In genomic region chr4:82423245-82424054, GRCh38 we compare ENCODE assay signal across 10 cellular contexts. TPM values are rescaled to one million over a fixed set of nuclear protein-coding genes. Genes with fewer than 3 reads are reported as not detected.
DNase-seq lines count a peak whose midpoint lies in the region; ATAC-seq, FAIRE-seq and TF ChIP-seq lines count a peak whose summit lies in the region.
"Had no signal": no experiment of that assay in that cellular context is flagged by ENCODE, and none has a peak within 500 bp of the region (broad histone marks: within the 10 kb centered on the region; RNA-seq: fewer than 3 reads in every experiment).

No MANE protein-coding gene starts in this region.

- CTCF ChIA-PET in HepG2 (lab: Yijun Ruan, JAX; ENCODE audit: low intra/inter-chr PET ratio, low total read pairs) = no interaction called here
- CTCF ChIA-PET in RWPE1 (lab: Yijun Ruan, JAX) = no interaction called here

- H3K27me3 ChIP-seq in HepG2 (ENCODE audit: control insufficient read depth in 1 of 2, insufficient read depth in 2 of 2, low read length in 2 of 2) = no peaks in the 10 kb centered on the region; a peak in 1 of 5 replicates
- no peaks in the 10 kb centered on the region for H3K27me3 ChIP-seq in right lobe of liver

- no peak for TF ChIP-seq RAD21 in HepG2 (CRISPR knock-in tag; IDR thresholded peaks at IDR 0.05)

- TF ChIP-seq CTCF in HepG2 (CRISPR knock-in tag; IDR thresholded peaks at IDR 0.05) = no peak
- no peak for TF ChIP-seq CTCF in right lobe of liver (IDR thresholded peaks at IDR 0.05)
- no peak for TF ChIP-seq CTCF in RWPE1 (conservative IDR thresholded peaks at IDR 0.05; ENCODE audit: low read depth)
- TF ChIP-seq CTCF in fibroblast of mammary gland (conservative IDR thresholded peaks at IDR 0.05; ENCODE audit: control insufficient read depth, insufficient read depth, low read depth, low read length) = no peak

- TF ChIP-seq EP300 in HepG2 (IDR thresholded peaks at IDR 0.05; ENCODE audit: low read depth in 2 of 2, low read length in 2 of 2) = no peak
- no peak for TF ChIP-seq EP300 in HepG2 (CRISPR knock-in tag; IDR thresholded peaks at IDR 0.05; ENCODE audit: borderline replicate concordance)

- no peak overlapping the region for H3K4me3 ChIP-seq in HepG2 (replicated peaks in 1 of 3; ENCODE audit: insufficient read depth in 1 of 3, low read depth in 2 of 3, low read length in 3 of 3)
- H3K4me3 ChIP-seq in right lobe of liver = no peak overlapping the region
- H3K4me3 ChIP-seq in fibroblast of mammary gland (ENCODE audit: control insufficient read depth, low read depth, low read length) = no peak overlapping the region

- in situ Hi-C loops in HepG2 (cut with HindIII; ENCODE audit: extremely low pct_ligation_motif_present, low pct_unique_long_range_greater_than_20kb) = no loop called here

- no peak for FAIRE-seq in HepG2 (lab: Jason Lieb, UNC)

- no peaks in the 10 kb centered on the region for H3K9me3 Mint-ChIP-seq in activated CD4-positive, alpha-beta T cell treated with anti-CD3 and anti-CD28 coated beads, Interleukin-2, amount 10 ng/mL, durations not matched to agents 24 days and 14 days

- H3K79me2 ChIP-seq in HepG2 (ENCODE audit: insufficient read depth, low read length) = peaks cover 30% of the 10 kb centered on the region

- H3K9me3 ChIP-seq in HepG2 (ENCODE audit: low read length) (no peaks in the 10 kb centered on the region), right lobe of liver (no peaks in the 10 kb centered on the region)

- H3K36me3 ChIP-seq in HepG2 (replicated peaks in 1 of 2; ENCODE audit: control insufficient read depth in 1 of 2, insufficient read depth in 2 of 2, low read length in 2 of 2) = peaks cover 5 to 35% of the 10 kb centered on the region in 2 experiments; a peak in 4 of 5 replicates
- H3K36me3 ChIP-seq in right lobe of liver = peaks cover 7 to 46% (median 32%) of the 10 kb centered on the region in 4 donors

- ATAC-seq in HepG2 (peak; percentile 2; the same call in 1 of the 3 replicates), right lobe of liver (no peak), HG02973 (IDR thresholded peaks at IDR 0.05; ENCODE audit: unreplicated experiment) (no peak)

- peaks cover 58% of the 10 kb centered on the region for H4K20me1 ChIP-seq in HepG2 (ENCODE audit: insufficient read depth, low read length)

- no peak overlapping the region for H3K4me2 ChIP-seq in HepG2 (ENCODE audit: low read depth, low read length)

- peak; percentile 18 to 39; a peak in 3 of 4 replicates for TF ChIP-seq POLR2A in HepG2 (IDR thresholded peaks at IDR 0.05; ENCODE audit: insufficient read depth in 1 of 2, low read depth in 2 of 2, low read length in 2 of 2)
- TF ChIP-seq POLR2A in right lobe of liver (IDR thresholded peaks at IDR 0.05) = no peak

- peaks cover 38% of the 10 kb centered on the region for H3K4me1 Mint-ChIP-seq in activated CD4-positive, alpha-beta T cell treated with anti-CD3 and anti-CD28 coated beads, Interleukin-2, amount 10 ng/mL, durations not matched to agents 24 days and 14 days

- no peak overlapping the region for H3K9ac ChIP-seq in HepG2 (ENCODE audit: insufficient read depth, low read depth, low read length)

- POLR2A ChIA-PET in HepG2 (lab: Yijun Ruan, JAX) (interaction anchor here (1.4 kb wide), 1 partner anchor 28 kb away, joined by 3 read pairs; no protein-coding TSS in a partner anchor), RWPE1 (lab: Yijun Ruan, JAX; ENCODE audit: low non-redundant PET) (no interaction called here)

- no peak for DNase-seq in HepG2 (ENCODE audit: low spot score)
- no peak for DNase-seq in right lobe of liver
- peak; percentile 23 for DNase-seq in RWPE1 (ENCODE audit: low spot score)
- DNase-seq in fibroblast of mammary gland (ENCODE audit: low read depth) = peak; percentile 61
- DNase-seq in hypothalamus (lab: John Stamatoyannopoulos, UW) = no peak
- no peak for DNase-seq in NCI-H2227 treated with DMSO at 0.1 percent for 48 hours (lab: John Stamatoyannopoulos, UW)
- DNase-seq in activated CD4-positive, alpha-beta T cell treated with anti-CD3 and anti-CD28 coated beads, Interleukin-2, amount 10 ng/mL, durations not matched to agents 24 days and 14 days = no peak
- DNase-seq: activated CD4-positive, CD25-positive, alpha-beta regulatory T cell treated with anti-CD3 and anti-CD28 coated beads, Interleukin-2, amount 50 U/mL, for 72 hours had no signal

- BruUV-seq in HepG2 (replicated peaks; lab: Mats Ljungman, UMichigan) = no TSS peak

- H3K4me1 ChIP-seq in HepG2 (ENCODE audit: insufficient read depth, low read length) (peaks cover 26% of the 10 kb centered on the region), right lobe of liver (peaks cover 0 to 17% (median 6%) of the 10 kb centered on the region in 4 donors)

- H3K36me3 Mint-ChIP-seq in activated CD4-positive, alpha-beta T cell treated with anti-CD3 and anti-CD28 coated beads, Interleukin-2, amount 10 ng/mL, durations not matched to agents 24 days and 14 days (ENCODE audit: low read depth) = peaks cover 62% of the 10 kb centered on the region

- no peak overlapping the region for H3K27ac Mint-ChIP-seq in activated CD4-positive, alpha-beta T cell treated with anti-CD3 and anti-CD28 coated beads, Interleukin-2, amount 10 ng/mL, durations not matched to agents 24 days and 14 days

- intact Hi-C loops in HepG2 (cut with micrococcal nuclease; ENCODE audit: unreplicated experiment) = no loop called here
- intact Hi-C loops in right lobe of liver (cut with DNase I) = loop anchor here in 1 of 2 donors (10.0 kb wide), 1 partner anchor 49 kb away; the partner anchor contains the start of gene HNRNPD
- intact Hi-C loops in activated CD4-positive, alpha-beta T cell treated with anti-CD3 and anti-CD28 coated beads, Interleukin-2, amount 10 ng/mL, durations not matched to agents 24 days and 14 days (cut with micrococcal nuclease) = no loop called here

- H3K27me3 Mint-ChIP-seq in activated CD4-positive, alpha-beta T cell treated with anti-CD3 and anti-CD28 coated beads, Interleukin-2, amount 10 ng/mL, durations not matched to agents 24 days and 14 days = peaks cover 1% of the 10 kb centered on the region

- 88% methylated on average over 7 of the region's 7 CpGs for WGBS in HepG2 (ENCODE audit: low lambda C conversion rate)
- 80% methylated on average over 7 of the region's 7 CpGs for WGBS in right lobe of liver (ENCODE audit: insufficient coverage, low coverage, low lambda C conversion rate, missing lambda C conversion rate)

- H3K27ac ChIP-seq in HepG2 (ENCODE audit: extremely low read length, insufficient read depth, low read length) = no peak overlapping the region
- H3K27ac ChIP-seq in right lobe of liver = no peak overlapping the region
- H3K27ac ChIP-seq in RWPE1 = no peak overlapping the region
- H3K27ac ChIP-seq: C4-2B had no signal

- H3K4me3 Mint-ChIP-seq in activated CD4-positive, alpha-beta T cell treated with anti-CD3 and anti-CD28 coated beads, Interleukin-2, amount 10 ng/mL, durations not matched to agents 24 days and 14 days = no peak overlapping the region

- no peak overlapping the region for H2AFZ ChIP-seq in HepG2 (ENCODE audit: low read length)

RNA-seq across cellular contexts. Expression of gene HNRNPDL, which starts 6.8 kb away (rescaled TPM):
- total RNA-seq in HepG2 (2016; rRNA removed; fragmentation: Illumina TruSeq; extraction: Trizol) (414 and 452 TPM in 2 replicates), right lobe of liver (10 to 100 TPM; 43.0 to 55.0 (median 52.4) TPM)
- total RNA-seq in HepG2 (2016; cell fraction: cytosol; rRNA removed; fragmentation: Illumina TruSeq; extraction: Trizol; ENCODE audit: low read depth) = 143 and 144 TPM in 2 replicates
- 427 and 432 TPM in 2 replicates for total RNA-seq in HepG2 (2016; cell fraction: insoluble cytoplasmic fraction; rRNA removed; fragmentation: Illumina TruSeq; extraction: Trizol)
- total RNA-seq in HepG2 (2016; cell fraction: membrane; rRNA removed; fragmentation: Illumina TruSeq; extraction: Trizol) = 232 and 236 TPM in 2 replicates
- total RNA-seq in HepG2 (2016; cell fraction: nucleus; rRNA removed; fragmentation: Illumina TruSeq; extraction: Trizol) = 243 and 271 TPM in 2 replicates
- polyA plus RNA-seq in HepG2 (2011; rRNA removed) = 139 and 167 TPM in 2 replicates
- polyA plus RNA-seq in HepG2 (2011; cell fraction: cytosol; rRNA removed) = 73.1 and 91.3 TPM in 2 replicates
- polyA plus RNA-seq in HepG2 (2011; cell fraction: nucleus; rRNA removed) = 345 and 410 TPM in 2 replicates
- polyA plus RNA-seq in HepG2 (2012) = 216 and 256 TPM in 2 replicates
- 139 and 159 TPM in 2 replicates for polyA plus RNA-seq in HepG2 (2016; cell fraction: cytosol; fragmentation: Illumina TruSeq; extraction: Trizol; ENCODE audit: low read depth)
- polyA plus RNA-seq in HepG2 (2016; cell fraction: insoluble cytoplasmic fraction; fragmentation: Illumina TruSeq; extraction: Trizol; ENCODE audit: low read depth) = 561 and 571 TPM in 2 replicates
- 206 and 210 TPM in 2 replicates for polyA plus RNA-seq in HepG2 (2016; cell fraction: membrane; fragmentation: Illumina TruSeq; extraction: Trizol; ENCODE audit: low read depth)
- 560 and 581 TPM in 2 replicates for polyA plus RNA-seq in HepG2 (2016; cell fraction: nucleus; fragmentation: Illumina TruSeq; extraction: Trizol; ENCODE audit: insufficient read depth, low read depth)
- 13.6 and 13.9 TPM in 2 replicates for polyA minus RNA-seq in HepG2 (2011; rRNA and poly(A)+ RNA removed; ENCODE audit: low replicate concordance)
- 39.4 and 44.4 TPM in 2 replicates for polyA minus RNA-seq in HepG2 (2011; cell fraction: cytosol; rRNA and poly(A)+ RNA removed)
- 222 and 229 TPM in 2 replicates for polyA minus RNA-seq in HepG2 (2011; cell fraction: nucleus; rRNA and poly(A)+ RNA removed)
- total RNA-seq in activated CD4-positive, alpha-beta T cell treated with anti-CD3 and anti-CD28 coated beads, Interleukin-2, amount 10 ng/mL, durations not matched to agents 24 days and 14 days = 488 and 490 TPM in 2 replicates

RNA-seq across cellular contexts. Expression of gene ENOPH1, which starts 6.9 kb away (rescaled TPM):
- total RNA-seq in HepG2 (2016; rRNA removed; fragmentation: Illumina TruSeq; extraction: Trizol) (64.3 and 80.0 TPM in 2 replicates), right lobe of liver (10 to 100 TPM in 3 of 6 experiments, 1 to 10 TPM in 3; 8.2 to 18.9 (median 9.9) TPM)
- 8.7 and 10.0 TPM in 2 replicates for total RNA-seq in HepG2 (2016; cell fraction: cytosol; rRNA removed; fragmentation: Illumina TruSeq; extraction: Trizol; ENCODE audit: low read depth)
- total RNA-seq in HepG2 (2016; cell fraction: insoluble cytoplasmic fraction; rRNA removed; fragmentation: Illumina TruSeq; extraction: Trizol) = 60.9 and 87.4 TPM in 2 replicates
- 29.1 and 30.2 TPM in 2 replicates for total RNA-seq in HepG2 (2016; cell fraction: membrane; rRNA removed; fragmentation: Illumina TruSeq; extraction: Trizol)
- total RNA-seq in HepG2 (2016; cell fraction: nucleus; rRNA removed; fragmentation: Illumina TruSeq; extraction: Trizol) = 33.0 and 36.6 TPM in 2 replicates
- polyA plus RNA-seq in HepG2 (2011; rRNA removed) = 14.2 and 15.5 TPM in 2 replicates
- 11.8 and 14.5 TPM in 2 replicates for polyA plus RNA-seq in HepG2 (2011; cell fraction: cytosol; rRNA removed)
- 5.0 and 6.3 TPM in 2 replicates for polyA plus RNA-seq in HepG2 (2011; cell fraction: nucleus; rRNA removed)
- 32.4 and 38.2 TPM in 2 replicates for polyA plus RNA-seq in HepG2 (2012)
- 8.3 and 10.4 TPM in 2 replicates for polyA plus RNA-seq in HepG2 (2016; cell fraction: cytosol; fragmentation: Illumina TruSeq; extraction: Trizol; ENCODE audit: low read depth)
- polyA plus RNA-seq in HepG2 (2016; cell fraction: insoluble cytoplasmic fraction; fragmentation: Illumina TruSeq; extraction: Trizol; ENCODE audit: low read depth) = 106 and 112 TPM in 2 replicates
- polyA plus RNA-seq in HepG2 (2016; cell fraction: membrane; fragmentation: Illumina TruSeq; extraction: Trizol; ENCODE audit: low read depth) = 27.5 and 27.7 TPM in 2 replicates
- 48.1 and 48.2 TPM in 2 replicates for polyA plus RNA-seq in HepG2 (2016; cell fraction: nucleus; fragmentation: Illumina TruSeq; extraction: Trizol; ENCODE audit: insufficient read depth, low read depth)
- polyA minus RNA-seq in HepG2 (2011; rRNA and poly(A)+ RNA removed; ENCODE audit: low replicate concordance) = 5.7 and 11.9 TPM in 2 replicates
- 8.7 and 9.1 TPM in 2 replicates for polyA minus RNA-seq in HepG2 (2011; cell fraction: cytosol; rRNA and poly(A)+ RNA removed)
- polyA minus RNA-seq in HepG2 (2011; cell fraction: nucleus; rRNA and poly(A)+ RNA removed) = 11.1 and 11.8 TPM in 2 replicates
- total RNA-seq in activated CD4-positive, alpha-beta T cell treated with anti-CD3 and anti-CD28 coated beads, Interleukin-2, amount 10 ng/mL, durations not matched to agents 24 days and 14 days = 68.0 and 73.0 TPM in 2 replicates

RNA-seq across cellular contexts. Expression of gene HNRNPD, which starts 49.7 kb away (rescaled TPM):
- total RNA-seq in HepG2 (2016; rRNA removed; fragmentation: Illumina TruSeq; extraction: Trizol) = 64.0 and 156 TPM in 2 replicates
- 12.3 and 15.1 TPM in 2 replicates for total RNA-seq in HepG2 (2016; cell fraction: cytosol; rRNA removed; fragmentation: Illumina TruSeq; extraction: Trizol; ENCODE audit: low read depth)
- 61.5 and 145 TPM in 2 replicates for total RNA-seq in HepG2 (2016; cell fraction: insoluble cytoplasmic fraction; rRNA removed; fragmentation: Illumina TruSeq; extraction: Trizol)
- 46.1 and 47.0 TPM in 2 replicates for total RNA-seq in HepG2 (2016; cell fraction: membrane; rRNA removed; fragmentation: Illumina TruSeq; extraction: Trizol)
- total RNA-seq in HepG2 (2016; cell fraction: nucleus; rRNA removed; fragmentation: Illumina TruSeq; extraction: Trizol) = 110 and 134 TPM in 2 replicates
- 54.1 and 69.7 TPM in 2 replicates for polyA plus RNA-seq in HepG2 (2011; rRNA removed)
- 21.8 and 23.3 TPM in 2 replicates for polyA plus RNA-seq in HepG2 (2011; cell fraction: cytosol; rRNA removed)
- polyA plus RNA-seq in HepG2 (2011; cell fraction: nucleus; rRNA removed) = 176 and 244 TPM in 2 replicates
- 157 and 239 TPM in 2 replicates for polyA plus RNA-seq in HepG2 (2012)
- polyA plus RNA-seq in HepG2 (2016; cell fraction: cytosol; fragmentation: Illumina TruSeq; extraction: Trizol; ENCODE audit: low read depth) = 53.9 and 55.1 TPM in 2 replicates
- polyA plus RNA-seq in HepG2 (2016; cell fraction: insoluble cytoplasmic fraction; fragmentation: Illumina TruSeq; extraction: Trizol; ENCODE audit: low read depth) = 522 and 595 TPM in 2 replicates
- 102 and 109 TPM in 2 replicates for polyA plus RNA-seq in HepG2 (2016; cell fraction: membrane; fragmentation: Illumina TruSeq; extraction: Trizol; ENCODE audit: low read depth)
- polyA plus RNA-seq in HepG2 (2016; cell fraction: nucleus; fragmentation: Illumina TruSeq; extraction: Trizol; ENCODE audit: insufficient read depth, low read depth) = 411 and 423 TPM in 2 replicates
- 13.6 and 19.8 TPM in 2 replicates for polyA minus RNA-seq in HepG2 (2011; rRNA and poly(A)+ RNA removed; ENCODE audit: low replicate concordance)
- 28.6 and 36.3 TPM in 2 replicates for polyA minus RNA-seq in HepG2 (2011; cell fraction: cytosol; rRNA and poly(A)+ RNA removed)
- polyA minus RNA-seq in HepG2 (2011; cell fraction: nucleus; rRNA and poly(A)+ RNA removed) = 93.0 and 117 TPM in 2 replicates
- 10 to 100 TPM; 34.5 to 67.1 (median 42.6) TPM for total RNA-seq in right lobe of liver
- total RNA-seq in activated CD4-positive, alpha-beta T cell treated with anti-CD3 and anti-CD28 coated beads, Interleukin-2, amount 10 ng/mL, durations not matched to agents 24 days and 14 days = 481 and 492 TPM in 2 replicates

Comparison
In these comparisons a context has a peak if more than half of its experiments do, and no peak if none do; other contexts are left out.
1. DNase-seq: peak in RWPE1 (single experiment) and fibroblast of mammary gland (single experiment); none in HepG2 (single experiment), right lobe of liver (0 of 3), hypothalamus (0 of 51), NCI-H2227 treated with DMSO at 0.1 percent for 48 hours (single experiment) and activated CD4-positive, alpha-beta T cell treated with anti-CD3 and anti-CD28 coated beads, Interleukin-2, amount 10 ng/mL, durations not matched to agents 24 days and 14 days (single experiment).